Comparison of ENCODE assay signal across 1 cellular context in the genomic region with DNA sequence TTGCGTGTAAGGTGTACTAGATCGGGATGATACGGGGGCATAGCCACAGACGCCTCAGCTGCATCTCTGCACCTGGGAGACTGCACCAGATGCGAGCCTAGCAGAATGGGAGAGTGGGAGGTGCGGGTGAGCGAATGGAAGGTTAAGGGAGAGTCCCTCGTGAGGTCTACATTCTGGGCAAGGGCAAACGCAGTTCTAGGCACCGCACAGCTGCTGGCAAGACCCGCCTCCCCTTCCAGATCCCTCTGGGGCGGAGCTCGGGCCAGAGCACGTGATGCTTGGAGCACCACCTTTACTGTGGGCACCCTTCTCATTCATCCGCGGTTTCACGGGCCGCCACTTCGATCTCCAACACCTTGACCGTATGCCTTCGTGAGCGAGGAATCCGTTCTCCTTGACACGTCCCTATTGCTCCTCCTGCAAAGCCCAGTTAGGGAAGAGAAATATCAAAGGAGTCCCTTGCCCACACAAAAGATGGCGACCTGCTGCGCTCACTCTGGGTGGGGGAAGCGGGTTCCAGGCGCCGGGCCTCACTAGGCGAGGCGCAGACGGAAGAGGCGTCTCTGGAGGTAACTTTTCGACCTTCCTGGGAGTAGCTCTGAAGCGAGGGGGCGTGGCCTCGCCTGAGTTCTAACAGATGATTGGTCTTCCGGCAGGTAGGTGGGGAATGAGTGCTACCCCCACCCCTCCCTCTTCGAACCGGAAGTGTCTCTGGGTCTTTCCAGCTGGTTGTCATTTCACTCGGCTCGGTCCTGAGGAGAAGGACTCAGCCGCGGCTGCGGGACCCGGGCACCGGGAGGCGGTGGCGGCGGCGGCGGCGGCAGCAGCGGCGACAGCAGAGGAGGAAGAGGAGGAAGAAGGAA.
A peak's percentile ranks its signal among the peaks of the same experiment; 100 is the strongest.
TF ChIP-seq lines count a peak whose summit lies in the region.

A gene (plus strand): TSS at position 740 of the 863 bp plus-strand sequence. CDS start 1,385 bp downstream, outside the sequence.

TF ChIP-seq in K562, 482 proteins besides CTCF, POLR2A, EP300 and RAD21 (continued from another document and continues in another):
- TF ChIP-seq, protein P1, sequence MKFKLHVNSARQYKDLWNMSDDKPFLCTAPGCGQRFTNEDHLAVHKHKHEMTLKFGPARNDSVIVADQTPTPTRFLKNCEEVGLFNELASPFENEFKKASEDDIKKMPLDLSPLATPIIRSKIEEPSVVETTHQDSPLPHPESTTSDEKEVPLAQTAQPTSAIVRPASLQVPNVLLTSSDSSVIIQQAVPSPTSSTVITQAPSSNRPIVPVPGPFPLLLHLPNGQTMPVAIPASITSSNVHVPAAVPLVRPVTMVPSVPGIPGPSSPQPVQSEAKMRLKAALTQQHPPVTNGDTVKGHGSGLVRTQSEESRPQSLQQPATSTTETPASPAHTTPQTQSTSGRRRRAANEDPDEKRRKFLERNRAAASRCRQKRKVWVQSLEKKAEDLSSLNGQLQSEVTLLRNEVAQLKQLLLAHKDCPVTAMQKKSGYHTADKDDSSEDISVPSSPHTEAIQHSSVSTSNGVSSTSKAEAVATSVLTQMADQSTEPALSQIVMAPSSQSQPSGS (CRISPR knock-in tag; IDR thresholded peaks at IDR 0.05) = no peak
- TF ChIP-seq CBX8 (IDR thresholded peaks at IDR 0.05; ENCODE audit: borderline replicate concordance, extremely low read depth, low read depth, low read length, poor library complexity, severe bottlenecking) (no peak), ARID1B (IDR thresholded peaks at IDR 0.05) (0 out of 2 replicates have a peak, but pooled peaks have one; percentile 38), POLR3A (IDR thresholded peaks at IDR 0.05; ENCODE audit: borderline replicate concordance, extremely low read depth, insufficient read depth, insufficient read length) (no peak), MED1 (CRISPR knock-in tag; IDR thresholded peaks at IDR 0.05; ENCODE audit: borderline replicate concordance) (no peak), HDAC6 (IDR thresholded peaks at IDR 0.05; ENCODE audit: low read depth, low read length) (no peak), FOSL1 (tag; conservative IDR thresholded peaks at IDR 0.05) (peak; percentile 27; the same call in 1 of the 2 replicates), WHSC1 (IDR thresholded peaks at IDR 0.05; ENCODE audit: low read length) (no peak), MAFG (tag; conservative IDR thresholded peaks at IDR 0.05) (no peak), BRF1 (IDR thresholded peaks at IDR 0.05; ENCODE audit: borderline replicate concordance, extremely low read depth, insufficient read length) (no peak), CBX2 (IDR thresholded peaks at IDR 0.05; ENCODE audit: insufficient read depth, low read length, poor library complexity, severe bottlenecking) (no peak), KHSRP (IDR thresholded peaks at IDR 0.05) (no peak), SMARCE1 (IDR thresholded peaks at IDR 0.05) (0 out of 2 replicates have a peak, but pooled peaks have one; percentile 51), NCOA2 (IDR thresholded peaks at IDR 0.05; ENCODE audit: partially characterized antibody in 2 of 2) (no peak), U2AF1 (optimal IDR thresholded peaks at IDR 0.05; ENCODE audit: low read depth, low read length) (no peak), HDAC2 (IDR thresholded peaks at IDR 0.05) (0 out of 2 replicates have a peak, but pooled peaks have one; percentile 64), MAFK (IDR thresholded peaks at IDR 0.05; ENCODE audit: low read length) (peak; percentile 13; the same call in 1 of the 2 replicates), PHF20 (IDR thresholded peaks at IDR 0.05; ENCODE audit: partially characterized antibody) (no peak), ZNF184 (CRISPR knock-in tag; IDR thresholded peaks at IDR 0.05) (no peak), ZZZ3 (IDR thresholded peaks at IDR 0.05) (no peak), CBX3 (IDR thresholded peaks at IDR 0.05; ENCODE audit: borderline replicate concordance in 1 of 2, low read length in 2 of 2) (no peak; a peak in 1 of 3 replicates), DPF2 (IDR thresholded peaks at IDR 0.05) (peak; percentile 56; the same call in 1 of the 2 replicates)
- TF ChIP-seq, protein P2, sequence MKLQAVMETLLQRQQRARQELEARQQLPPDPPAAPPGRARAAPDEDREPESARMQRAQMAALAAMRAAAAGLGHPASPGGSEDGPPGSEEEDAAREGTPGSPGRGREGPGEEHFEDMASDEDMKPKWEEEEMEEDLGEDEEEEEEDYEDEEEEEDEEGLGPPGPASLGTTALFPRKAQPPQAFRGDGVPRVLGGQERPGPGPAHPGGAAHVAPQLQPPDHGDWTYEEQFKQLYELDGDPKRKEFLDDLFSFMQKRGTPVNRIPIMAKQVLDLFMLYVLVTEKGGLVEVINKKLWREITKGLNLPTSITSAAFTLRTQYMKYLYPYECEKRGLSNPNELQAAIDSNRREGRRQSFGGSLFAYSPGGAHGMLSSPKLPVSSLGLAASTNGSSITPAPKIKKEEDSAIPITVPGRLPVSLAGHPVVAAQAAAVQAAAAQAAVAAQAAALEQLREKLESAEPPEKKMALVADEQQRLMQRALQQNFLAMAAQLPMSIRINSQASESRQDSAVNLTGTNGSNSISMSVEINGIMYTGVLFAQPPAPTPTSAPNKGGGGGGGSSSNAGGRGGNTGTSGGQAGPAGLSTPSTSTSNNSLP (IDR thresholded peaks at IDR 0.05; ENCODE audit: borderline replicate concordance, low read depth, low read length) = no peak
- TF ChIP-seq, protein P3, sequence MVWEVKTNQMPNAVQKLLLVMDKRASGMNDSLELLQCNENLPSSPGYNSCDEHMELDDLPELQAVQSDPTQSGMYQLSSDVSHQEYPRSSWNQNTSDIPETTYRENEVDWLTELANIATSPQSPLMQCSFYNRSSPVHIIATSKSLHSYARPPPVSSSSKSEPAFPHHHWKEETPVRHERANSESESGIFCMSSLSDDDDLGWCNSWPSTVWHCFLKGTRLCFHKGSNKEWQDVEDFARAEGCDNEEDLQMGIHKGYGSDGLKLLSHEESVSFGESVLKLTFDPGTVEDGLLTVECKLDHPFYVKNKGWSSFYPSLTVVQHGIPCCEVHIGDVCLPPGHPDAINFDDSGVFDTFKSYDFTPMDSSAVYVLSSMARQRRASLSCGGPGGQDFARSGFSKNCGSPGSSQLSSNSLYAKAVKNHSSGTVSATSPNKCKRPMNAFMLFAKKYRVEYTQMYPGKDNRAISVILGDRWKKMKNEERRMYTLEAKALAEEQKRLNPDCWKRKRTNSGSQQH (CRISPR knock-in tag; IDR thresholded peaks at IDR 0.05) = no peak
- TF ChIP-seq, protein P4, sequence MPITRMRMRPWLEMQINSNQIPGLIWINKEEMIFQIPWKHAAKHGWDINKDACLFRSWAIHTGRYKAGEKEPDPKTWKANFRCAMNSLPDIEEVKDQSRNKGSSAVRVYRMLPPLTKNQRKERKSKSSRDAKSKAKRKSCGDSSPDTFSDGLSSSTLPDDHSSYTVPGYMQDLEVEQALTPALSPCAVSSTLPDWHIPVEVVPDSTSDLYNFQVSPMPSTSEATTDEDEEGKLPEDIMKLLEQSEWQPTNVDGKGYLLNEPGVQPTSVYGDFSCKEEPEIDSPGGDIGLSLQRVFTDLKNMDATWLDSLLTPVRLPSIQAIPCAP (CRISPR knock-in tag; IDR thresholded peaks at IDR 0.05; ENCODE audit: borderline replicate concordance) = no peak
- TF ChIP-seq, protein P5, sequence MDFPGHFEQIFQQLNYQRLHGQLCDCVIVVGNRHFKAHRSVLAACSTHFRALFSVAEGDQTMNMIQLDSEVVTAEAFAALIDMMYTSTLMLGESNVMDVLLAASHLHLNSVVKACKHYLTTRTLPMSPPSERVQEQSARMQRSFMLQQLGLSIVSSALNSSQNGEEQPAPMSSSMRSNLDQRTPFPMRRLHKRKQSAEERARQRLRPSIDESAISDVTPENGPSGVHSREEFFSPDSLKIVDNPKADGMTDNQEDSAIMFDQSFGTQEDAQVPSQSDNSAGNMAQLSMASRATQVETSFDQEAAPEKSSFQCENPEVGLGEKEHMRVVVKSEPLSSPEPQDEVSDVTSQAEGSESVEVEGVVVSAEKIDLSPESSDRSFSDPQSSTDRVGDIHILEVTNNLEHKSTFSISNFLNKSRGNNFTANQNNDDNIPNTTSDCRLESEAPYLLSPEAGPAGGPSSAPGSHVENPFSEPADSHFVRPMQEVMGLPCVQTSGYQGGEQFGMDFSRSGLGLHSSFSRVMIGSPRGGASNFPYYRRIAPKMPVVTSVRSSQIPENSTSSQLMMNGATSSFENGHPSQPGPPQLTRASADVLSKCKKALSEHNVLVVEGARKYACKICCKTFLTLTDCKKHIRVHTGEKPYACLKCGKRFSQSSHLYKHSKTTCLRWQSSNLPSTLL (IDR thresholded peaks at IDR 0.05) = no peak
- TF ChIP-seq, protein P6, sequence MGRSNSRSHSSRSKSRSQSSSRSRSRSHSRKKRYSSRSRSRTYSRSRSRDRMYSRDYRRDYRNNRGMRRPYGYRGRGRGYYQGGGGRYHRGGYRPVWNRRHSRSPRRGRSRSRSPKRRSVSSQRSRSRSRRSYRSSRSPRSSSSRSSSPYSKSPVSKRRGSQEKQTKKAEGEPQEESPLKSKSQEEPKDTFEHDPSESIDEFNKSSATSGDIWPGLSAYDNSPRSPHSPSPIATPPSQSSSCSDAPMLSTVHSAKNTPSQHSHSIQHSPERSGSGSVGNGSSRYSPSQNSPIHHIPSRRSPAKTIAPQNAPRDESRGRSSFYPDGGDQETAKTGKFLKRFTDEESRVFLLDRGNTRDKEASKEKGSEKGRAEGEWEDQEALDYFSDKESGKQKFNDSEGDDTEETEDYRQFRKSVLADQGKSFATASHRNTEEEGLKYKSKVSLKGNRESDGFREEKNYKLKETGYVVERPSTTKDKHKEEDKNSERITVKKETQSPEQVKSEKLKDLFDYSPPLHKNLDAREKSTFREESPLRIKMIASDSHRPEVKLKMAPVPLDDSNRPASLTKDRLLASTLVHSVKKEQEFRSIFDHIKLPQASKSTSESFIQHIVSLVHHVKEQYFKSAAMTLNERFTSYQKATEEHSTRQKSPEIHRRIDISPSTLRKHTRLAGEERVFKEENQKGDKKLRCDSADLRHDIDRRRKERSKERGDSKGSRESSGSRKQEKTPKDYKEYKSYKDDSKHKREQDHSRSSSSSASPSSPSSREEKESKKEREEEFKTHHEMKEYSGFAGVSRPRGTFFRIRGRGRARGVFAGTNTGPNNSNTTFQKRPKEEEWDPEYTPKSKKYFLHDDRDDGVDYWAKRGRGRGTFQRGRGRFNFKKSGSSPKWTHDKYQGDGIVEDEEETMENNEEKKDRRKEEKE (IDR thresholded peaks at IDR 0.05; ENCODE audit: borderline replicate concordance in 1 of 2, control insufficient read depth in 1 of 2, low read depth in 2 of 2, low read length in 1 of 2) = no peak
- TF ChIP-seq, protein P7, sequence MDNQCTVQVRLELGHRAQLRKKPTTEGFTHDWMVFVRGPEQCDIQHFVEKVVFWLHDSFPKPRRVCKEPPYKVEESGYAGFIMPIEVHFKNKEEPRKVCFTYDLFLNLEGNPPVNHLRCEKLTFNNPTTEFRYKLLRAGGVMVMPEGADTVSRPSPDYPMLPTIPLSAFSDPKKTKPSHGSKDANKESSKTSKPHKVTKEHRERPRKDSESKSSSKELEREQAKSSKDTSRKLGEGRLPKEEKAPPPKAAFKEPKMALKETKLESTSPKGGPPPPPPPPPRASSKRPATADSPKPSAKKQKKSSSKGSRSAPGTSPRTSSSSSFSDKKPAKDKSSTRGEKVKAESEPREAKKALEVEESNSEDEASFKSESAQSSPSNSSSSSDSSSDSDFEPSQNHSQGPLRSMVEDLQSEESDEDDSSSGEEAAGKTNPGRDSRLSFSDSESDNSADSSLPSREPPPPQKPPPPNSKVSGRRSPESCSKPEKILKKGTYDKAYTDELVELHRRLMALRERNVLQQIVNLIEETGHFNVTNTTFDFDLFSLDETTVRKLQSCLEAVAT (IDR thresholded peaks at IDR 0.05) = peak in 1 of 2 experiments; percentile 97; a peak in 2 of 4 replicates
- TF ChIP-seq, protein P8, sequence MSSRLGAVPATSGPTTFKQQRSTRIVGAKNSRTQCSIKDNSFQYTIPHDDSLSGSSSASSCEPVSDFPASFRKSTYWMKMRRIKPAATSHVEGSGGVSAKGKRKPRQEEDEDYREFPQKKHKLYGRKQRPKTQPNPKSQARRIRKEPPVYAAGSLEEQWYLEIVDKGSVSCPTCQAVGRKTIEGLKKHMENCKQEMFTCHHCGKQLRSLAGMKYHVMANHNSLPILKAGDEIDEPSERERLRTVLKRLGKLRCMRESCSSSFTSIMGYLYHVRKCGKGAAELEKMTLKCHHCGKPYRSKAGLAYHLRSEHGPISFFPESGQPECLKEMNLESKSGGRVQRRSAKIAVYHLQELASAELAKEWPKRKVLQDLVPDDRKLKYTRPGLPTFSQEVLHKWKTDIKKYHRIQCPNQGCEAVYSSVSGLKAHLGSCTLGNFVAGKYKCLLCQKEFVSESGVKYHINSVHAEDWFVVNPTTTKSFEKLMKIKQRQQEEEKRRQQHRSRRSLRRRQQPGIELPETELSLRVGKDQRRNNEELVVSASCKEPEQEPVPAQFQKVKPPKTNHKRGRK (tag; IDR thresholded peaks at IDR 0.05) = no peak
- TF ChIP-seq, protein P9, sequence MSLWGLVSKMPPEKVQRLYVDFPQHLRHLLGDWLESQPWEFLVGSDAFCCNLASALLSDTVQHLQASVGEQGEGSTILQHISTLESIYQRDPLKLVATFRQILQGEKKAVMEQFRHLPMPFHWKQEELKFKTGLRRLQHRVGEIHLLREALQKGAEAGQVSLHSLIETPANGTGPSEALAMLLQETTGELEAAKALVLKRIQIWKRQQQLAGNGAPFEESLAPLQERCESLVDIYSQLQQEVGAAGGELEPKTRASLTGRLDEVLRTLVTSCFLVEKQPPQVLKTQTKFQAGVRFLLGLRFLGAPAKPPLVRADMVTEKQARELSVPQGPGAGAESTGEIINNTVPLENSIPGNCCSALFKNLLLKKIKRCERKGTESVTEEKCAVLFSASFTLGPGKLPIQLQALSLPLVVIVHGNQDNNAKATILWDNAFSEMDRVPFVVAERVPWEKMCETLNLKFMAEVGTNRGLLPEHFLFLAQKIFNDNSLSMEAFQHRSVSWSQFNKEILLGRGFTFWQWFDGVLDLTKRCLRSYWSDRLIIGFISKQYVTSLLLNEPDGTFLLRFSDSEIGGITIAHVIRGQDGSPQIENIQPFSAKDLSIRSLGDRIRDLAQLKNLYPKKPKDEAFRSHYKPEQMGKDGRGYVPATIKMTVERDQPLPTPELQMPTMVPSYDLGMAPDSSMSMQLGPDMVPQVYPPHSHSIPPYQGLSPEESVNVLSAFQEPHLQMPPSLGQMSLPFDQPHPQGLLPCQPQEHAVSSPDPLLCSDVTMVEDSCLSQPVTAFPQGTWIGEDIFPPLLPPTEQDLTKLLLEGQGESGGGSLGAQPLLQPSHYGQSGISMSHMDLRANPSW (CRISPR knock-in tag; IDR thresholded peaks at IDR 0.05) = peak; percentile 74; the same call in 1 of the 2 replicates
